Comparison of ENCODE assay signal across 8 cellular contexts in the genomic region with DNA sequence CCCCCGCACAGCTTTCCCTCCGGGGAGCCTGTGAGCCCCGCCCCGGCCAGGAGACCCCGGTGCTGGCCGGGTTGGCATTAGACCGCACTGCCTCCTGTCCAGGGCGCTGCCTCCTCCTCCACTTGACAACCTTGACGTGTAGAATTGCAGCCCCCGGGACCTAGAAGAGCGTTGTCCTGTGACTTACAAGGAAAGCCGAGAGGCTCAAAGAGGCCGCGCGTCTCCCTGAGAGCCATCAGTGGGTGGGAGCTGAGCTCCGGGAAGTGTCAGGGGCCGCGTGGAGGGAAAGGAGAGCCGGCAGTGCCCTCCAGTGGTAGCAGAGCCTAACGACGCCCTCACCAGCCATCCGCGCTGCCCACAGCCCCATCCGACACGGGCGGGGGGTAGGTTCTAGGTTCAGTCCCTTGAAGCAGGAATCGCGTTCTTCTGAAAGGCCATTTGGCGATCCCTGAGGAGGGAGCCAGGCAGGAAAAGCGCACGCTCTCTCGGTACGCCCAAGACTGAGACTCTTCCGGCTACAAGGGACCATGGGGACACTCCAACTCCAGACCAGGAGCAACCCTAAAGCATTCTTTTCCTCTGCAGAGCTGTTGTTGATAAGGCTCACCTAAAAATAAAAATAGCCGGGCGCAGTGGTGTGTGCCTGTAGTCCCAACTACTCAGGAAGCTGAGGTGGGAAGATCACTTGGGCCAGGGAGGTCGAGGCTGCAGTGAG. TPM values are rescaled to one million over a fixed set of nuclear protein-coding genes. Genes with fewer than 3 reads are reported as not detected.
A peak's percentile ranks its signal among the peaks of the same experiment; 100 is the strongest.
DNase-seq lines count a peak whose midpoint lies in the region; ATAC-seq and TF ChIP-seq lines count a peak whose summit lies in the region.

No MANE protein-coding gene starts in this region.

- H3K18ac ChIP-seq in IMR-90 (ENCODE audit: low read depth, low read length) = peak overlapping the region; percentile 39; the same call in 1 of the 2 replicates

- no peak overlapping the region; the same call in 2 of the 3 replicates for H2BK15ac ChIP-seq in IMR-90 (ENCODE audit: low read depth, low read length)

- BruUV-seq in IMR-90 (replicated peaks; lab: Mats Ljungman, UMichigan) = no TSS peak

- H2BK120ac ChIP-seq in IMR-90 (ENCODE audit: low read depth, low read length) = peak overlapping the region; percentile 74; the same call in 1 of the 2 replicates

- H3K4me3 ChIP-seq in DND-41 (ENCODE audit: low read depth in 1 of 2, low read length in 2 of 2) = no peak overlapping the region
- H3K4me3 ChIP-seq in IMR-90 (ENCODE audit: insufficient read depth, low read depth, low read length) = peak overlapping the region; percentile 23; the same call in 1 of the 2 replicates
- peak overlapping the region; percentile 6 to 47 (median 27) for H3K4me3 ChIP-seq in Peyer's patch
- peak overlapping the region; percentile 46 for H3K4me3 ChIP-seq in fibroblast of villous mesenchyme (ENCODE audit: low read depth, low read length)
- H3K4me3 ChIP-seq in neural progenitor cell = peak overlapping the region; percentile 46

- no peak overlapping the region for H2BK5ac ChIP-seq in IMR-90 (ENCODE audit: low read depth, low read length, poor library complexity, severe bottlenecking)

- no peaks in the 10 kb centered on the region for H3K4me1 Mint-ChIP-seq in activated T-helper 17 cell treated with anti-CD3 and anti-CD28 coated beads, Interleukin-2, amount 50 U/mL, for 72 hours
- peaks cover 25% of the 10 kb centered on the region for H3K4me1 Mint-ChIP-seq in neural progenitor cell
- peaks cover 15% of the 10 kb centered on the region for H3K4me1 Mint-ChIP-seq in stimulated activated naive CD8-positive, alpha-beta T cell treated with anti-CD3 and anti-CD28 coated beads, Interleukin-15, amount 100 ng/mL, for 72 hours

- intact Hi-C loops in IMR-90 (cut with micrococcal nuclease) = loop anchor here (1.0 kb wide), 2 partner anchors 215 to 333 kb away; partner anchors contain the start of gene GALNT10

- POLR2A ChIA-PET in IMR-90 (lab: Charles Lee; ENCODE audit: unreplicated experiment) = no interaction called here

- 3% methylated on average over 12 of the region's 37 CpGs; no CpG with 5 or more reads in 1 of the 2 experiments for WGBS in IMR-90 (ENCODE audit: extremely low coverage in 2 of 2, insufficient read length in 1 of 2), 2 experiments

- 0 out of 2 replicates have a peak overlapping the region, but pooled peaks have one; percentile 75 for H3K23ac ChIP-seq in IMR-90 (ENCODE audit: low read depth, low read length)

- peaks cover 31% of the 10 kb centered on the region for H3K36me3 Mint-ChIP-seq in activated T-helper 17 cell treated with anti-CD3 and anti-CD28 coated beads, Interleukin-2, amount 50 U/mL, for 72 hours (ENCODE audit: low read depth)
- peaks cover 5% of the 10 kb centered on the region for H3K36me3 Mint-ChIP-seq in neural progenitor cell

- H3K9me3 ChIP-seq in DND-41 (ENCODE audit: insufficient read depth, low read length, severe bottlenecking) (no peaks in the 10 kb centered on the region), IMR-90 (ENCODE audit: control insufficient read depth, insufficient read depth, low read length) (no peaks in the 10 kb centered on the region), Peyer's patch (no peaks in the 10 kb centered on the region), neural progenitor cell (ENCODE audit: low read depth) (no peaks in the 10 kb centered on the region)

- peak overlapping the region; percentile 46 for H3K27ac Mint-ChIP-seq in activated T-helper 17 cell treated with anti-CD3 and anti-CD28 coated beads, Interleukin-2, amount 50 U/mL, for 72 hours
- no peak overlapping the region for H3K27ac Mint-ChIP-seq in neural progenitor cell
- peak overlapping the region in 1 of 2 donors; percentile 91 for H3K27ac Mint-ChIP-seq in stimulated activated naive CD8-positive, alpha-beta T cell treated with anti-CD3 and anti-CD28 coated beads, Interleukin-15, amount 100 ng/mL, for 72 hours

- H3K79me1 ChIP-seq in IMR-90 (ENCODE audit: low read depth in 1 of 2, low read length in 2 of 2) = peaks cover 0 to 7% of the 10 kb centered on the region in 2 experiments; a peak in 2 of 4 replicates

- H3K9me3 Mint-ChIP-seq in activated T-helper 17 cell treated with anti-CD3 and anti-CD28 coated beads, Interleukin-2, amount 50 U/mL, for 72 hours = no peaks in the 10 kb centered on the region
- H3K9me3 Mint-ChIP-seq in neural progenitor cell = no peaks in the 10 kb centered on the region
- no peaks in the 10 kb centered on the region for H3K9me3 Mint-ChIP-seq in stimulated activated naive CD8-positive, alpha-beta T cell treated with anti-CD3 and anti-CD28 coated beads, Interleukin-15, amount 100 ng/mL, for 72 hours

- H4K20me1 ChIP-seq in DND-41 (ENCODE audit: insufficient read depth, low read length) (0 out of 2 replicates have a peak, but pooled peaks cover 3% of the 10 kb centered on the region), IMR-90 (ENCODE audit: insufficient read depth, low read length) (no peaks in the 10 kb centered on the region), neural progenitor cell (ENCODE audit: low read depth) (peaks cover 12% of the 10 kb centered on the region)

- no peaks in the 10 kb centered on the region for H3K27me3 Mint-ChIP-seq in activated T-helper 17 cell treated with anti-CD3 and anti-CD28 coated beads, Interleukin-2, amount 50 U/mL, for 72 hours
- peaks cover 5% of the 10 kb centered on the region for H3K27me3 Mint-ChIP-seq in neural progenitor cell (ENCODE audit: insufficient read depth, low read depth)
- H3K27me3 Mint-ChIP-seq in stimulated activated naive CD8-positive, alpha-beta T cell treated with anti-CD3 and anti-CD28 coated beads, Interleukin-15, amount 100 ng/mL, for 72 hours = no peaks in the 10 kb centered on the region

- H3K9ac ChIP-seq in DND-41 (ENCODE audit: low read depth, low read length) (no peak overlapping the region), IMR-90 (ENCODE audit: low read depth, low read length) (peak overlapping the region; percentile 35; the same call in 1 of the 2 replicates), neural progenitor cell (no peak overlapping the region)

- H2AK9ac ChIP-seq in IMR-90 (replicated peaks; ENCODE audit: low read depth, low read length, poor library complexity) = peak overlapping the region; percentile 29

- peaks cover 18% of the 10 kb centered on the region for H3F3A ChIP-seq in neural progenitor cell (ENCODE audit: low read depth)

- H3K4me2 ChIP-seq in DND-41 (ENCODE audit: insufficient read depth, low read length) = peak overlapping the region; percentile 24; the same call in 1 of the 2 replicates
- peak overlapping the region; percentile 74 for H3K4me2 ChIP-seq in IMR-90 (ENCODE audit: low read depth, low read length)
- peak overlapping the region; percentile 83 for H3K4me2 ChIP-seq in neural progenitor cell

- H4K91ac ChIP-seq in IMR-90 (ENCODE audit: insufficient read depth, low read depth, low read length) = peak overlapping the region; percentile 70

- peak; percentile 97 for TF ChIP-seq RAD21 in IMR-90 (IDR thresholded peaks at IDR 0.05; ENCODE audit: low read length)

- H3K27me3 ChIP-seq in DND-41 (ENCODE audit: insufficient read depth, low read length, poor library complexity) (no peaks in the 10 kb centered on the region), IMR-90 (ENCODE audit: control insufficient read depth, insufficient read depth, low read length) (no peaks in the 10 kb centered on the region), Peyer's patch (no peaks in the 10 kb centered on the region), neural progenitor cell (peaks cover 7% of the 10 kb centered on the region)

- H2AK5ac ChIP-seq in IMR-90 (ENCODE audit: low read depth, low read length) = peak overlapping the region; percentile 93

- H3K56ac ChIP-seq in IMR-90 (ENCODE audit: extremely low read depth, insufficient read depth, low read length) = no peak overlapping the region

- no peak overlapping the region for H2AFZ ChIP-seq in DND-41 (ENCODE audit: low read depth, low read length)
- peak overlapping the region; percentile 92 for H2AFZ ChIP-seq in IMR-90 (replicated peaks; ENCODE audit: low read length, poor library complexity)
- H2AFZ ChIP-seq in neural progenitor cell (replicated peaks) = peak overlapping the region; percentile 66

- peak overlapping the region; percentile 36 to 77; a peak in 1 of 4 replicates for H4K8ac ChIP-seq in IMR-90 (ENCODE audit: low read depth in 2 of 2, low read length in 2 of 2)

- H3K4me1 ChIP-seq in DND-41 (ENCODE audit: insufficient read depth, low read length) (peaks cover 6% of the 10 kb centered on the region), IMR-90 (ENCODE audit: control insufficient read depth, insufficient read depth, low read length) (peaks cover 3% of the 10 kb centered on the region; the same call in 1 of the 2 replicates), Peyer's patch (peaks cover 0 to 11% (median 7%) of the 10 kb centered on the region in 4 donors), neural progenitor cell (peaks cover 14% of the 10 kb centered on the region)

- dilution Hi-C loops in IMR-90 (cut with HindIII; ENCODE audit: low sequenced_read_pairs, unreplicated experiment) = no loop called here

- H3K27ac ChIP-seq in DND-41 (ENCODE audit: low read length) (no peak overlapping the region), IMR-90 (ENCODE audit: insufficient read depth, low read length) (peak overlapping the region; percentile 28; the same call in 1 of the 2 replicates), Peyer's patch (no peak overlapping the region), neural progenitor cell (no peak overlapping the region)

- H3K14ac ChIP-seq in IMR-90 (replicated peaks; ENCODE audit: low read depth, low read length) = peak overlapping the region; percentile 63; the same call in 1 of the 2 replicates

- in situ Hi-C loops in IMR-90 (cut with MboI; ENCODE audit: low sequenced_read_pairs) = loop anchor here (5.0 kb wide), 2 partner anchors 218 to 333 kb away; no protein-coding TSS in a partner anchor

- CTCF ChIA-PET in IMR-90 (lab: Yijun Ruan, JAX) = interaction anchor here (0.6 to 3.1 kb wide), 18 partner anchors 10 to 347 kb away, joined by 3 to 26 read pairs (median 4); partner anchors contain the start of gene GALNT10

- no peak overlapping the region; the same call in 1 of the 2 replicates for H4K5ac ChIP-seq in IMR-90 (ENCODE audit: low read depth, low read length)

- peak overlapping the region; percentile 60 for H3K4me3 Mint-ChIP-seq in activated T-helper 17 cell treated with anti-CD3 and anti-CD28 coated beads, Interleukin-2, amount 50 U/mL, for 72 hours
- peak overlapping the region; percentile 74 for H3K4me3 Mint-ChIP-seq in neural progenitor cell
- H3K4me3 Mint-ChIP-seq in stimulated activated naive CD8-positive, alpha-beta T cell treated with anti-CD3 and anti-CD28 coated beads, Interleukin-15, amount 100 ng/mL, for 72 hours = peak overlapping the region; percentile 75 to 84

- H3K36me3 ChIP-seq in DND-41 (ENCODE audit: insufficient read depth, low read length) (0 out of 2 replicates have a peak, but pooled peaks cover 5% of the 10 kb centered on the region), IMR-90 (ENCODE audit: control insufficient read depth, insufficient read depth, low read length) (no peaks in the 10 kb centered on the region), Peyer's patch (peaks cover 0 to 4% (median 0%) of the 10 kb centered on the region in 3 donors), neural progenitor cell (no peaks in the 10 kb centered on the region)

- H3K79me2 ChIP-seq in DND-41 (ENCODE audit: insufficient read depth, low read length) (no peaks in the 10 kb centered on the region), neural progenitor cell (ENCODE audit: low read depth) (no peaks in the 10 kb centered on the region)

- DNase-seq in DND-41 = peak; percentile 64
- peak; percentile 68 for DNase-seq in IMR-90
- DNase-seq in Peyer's patch = peak; percentile 75 to 90 (median 85)
- DNase-seq in fibroblast of villous mesenchyme (ENCODE audit: low read depth) = peak; percentile 77
- DNase-seq in neural progenitor cell (ENCODE audit: low spot score) = peak; percentile 92
- DNase-seq in stimulated activated naive CD8-positive, alpha-beta T cell treated with anti-CD3 and anti-CD28 coated beads, Interleukin-15, amount 100 ng/mL, for 72 hours = peak; percentile 75 to 77

- TF ChIP-seq CTCF in DND-41 (IDR thresholded peaks at IDR 0.05; ENCODE audit: borderline replicate concordance, extremely low read depth, low read length, poor library complexity, severe bottlenecking) = peak; percentile 71
- TF ChIP-seq CTCF in IMR-90 (conservative IDR thresholded peaks at IDR 0.05; ENCODE audit: low read depth, low read length) = peak; percentile 91
- peak; percentile 43 to 88 (median 82) for TF ChIP-seq CTCF in Peyer's patch (IDR thresholded peaks at IDR 0.05)
- peak; percentile 87 for TF ChIP-seq CTCF in fibroblast of villous mesenchyme (IDR thresholded peaks at IDR 0.05; ENCODE audit: insufficient read depth, low read depth, low read length)
- TF ChIP-seq CTCF in neural progenitor cell (IDR thresholded peaks at IDR 0.05) = peak; percentile 84

- peak; percentile 96 for ATAC-seq in DND-41 (ENCODE audit: insufficient read depth, low read depth)
- peak; percentile 97 for ATAC-seq in GM21619 (IDR thresholded peaks at IDR 0.05; ENCODE audit: unreplicated experiment)
- ATAC-seq in IMR-90 (ENCODE audit: low read depth) = peak; percentile 98
- peak; percentile 96 for ATAC-seq in activated T-helper 17 cell treated with anti-CD3 and anti-CD28 coated beads, Interleukin-2, amount 50 U/mL, for 72 hours (replicated peaks)
- peak; percentile 92 for ATAC-seq in stimulated activated naive CD8-positive, alpha-beta T cell treated with anti-CD3 and anti-CD28 coated beads, Interleukin-15, amount 100 ng/mL, for 72 hours

- H2BK20ac ChIP-seq in IMR-90 (ENCODE audit: low read depth, low read length) = peak overlapping the region; percentile 65; the same call in 1 of the 2 replicates

- H3K9me1 ChIP-seq in IMR-90 (ENCODE audit: insufficient read depth, low read length) = 0 out of 2 replicates have a peak, but pooled peaks cover 5% of the 10 kb centered on the region

- TF ChIP-seq POLR2A in IMR-90 (IDR thresholded peaks at IDR 0.05; ENCODE audit: low read depth, low read length) (peak; percentile 44; the same call in 1 of the 2 replicates), Peyer's patch (IDR thresholded peaks at IDR 0.05) (no peak)

- peak overlapping the region; percentile 90 for H3K4ac ChIP-seq in IMR-90 (ENCODE audit: low read depth, low read length)

RNA-seq across cellular contexts. Expression of gene SAP30L, which starts 40.6 kb away (rescaled TPM):
- total RNA-seq in IMR-90 (2012; rRNA removed) (9.7 and 13.1 TPM in 2 replicates), Peyer's patch (10 to 100 TPM; 36.7 to 69.6 (median 39.3) TPM), fibroblast of villous mesenchyme (14.8 and 20.7 TPM in 2 replicates), neural progenitor cell (ENCODE audit: low replicate concordance) (13.2 and 24.8 TPM in 2 replicates)
- 17.6 and 21.3 TPM in 2 replicates for polyA plus RNA-seq in IMR-90 (2012; rRNA removed)
- polyA plus RNA-seq in IMR-90 (2012; cell fraction: cytosol; rRNA removed) = 10.6 and 11.4 TPM in 2 replicates
- 9.1 and 28.3 TPM in 2 replicates for polyA plus RNA-seq in IMR-90 (2012; cell fraction: nucleus; rRNA removed; ENCODE audit: low replicate concordance)
- 10 to 100 TPM; 16.4 to 28.9 TPM for total RNA-seq in activated T-helper 17 cell treated with anti-CD3 and anti-CD28 coated beads, Interleukin-2, amount 50 U/mL, for 72 hours

Comparison
In these comparisons a context has a peak if more than half of its experiments do, and no peak if none do; other contexts are left out.
1. H3K4me2 ChIP-seq: peak in every context shown above with its lines; median percentile 83 in neural progenitor cell; 74 in IMR-90; 24 in DND-41.
2. H3K4me3 ChIP-seq: peak in IMR-90 (single experiment), Peyer's patch (4 of 4), fibroblast of villous mesenchyme (single experiment) and neural progenitor cell (single experiment); none in DND-41 (0 of 2).
3. Peak in every context shown above with its lines, with median percentiles within 50 percentile points of each other: ATAC-seq, DNase-seq, CTCF ChIP-seq and H3K4me3 Mint-ChIP-seq.